Comparison of ENCODE assay signal across 8 cellular contexts in the genomic region with DNA sequence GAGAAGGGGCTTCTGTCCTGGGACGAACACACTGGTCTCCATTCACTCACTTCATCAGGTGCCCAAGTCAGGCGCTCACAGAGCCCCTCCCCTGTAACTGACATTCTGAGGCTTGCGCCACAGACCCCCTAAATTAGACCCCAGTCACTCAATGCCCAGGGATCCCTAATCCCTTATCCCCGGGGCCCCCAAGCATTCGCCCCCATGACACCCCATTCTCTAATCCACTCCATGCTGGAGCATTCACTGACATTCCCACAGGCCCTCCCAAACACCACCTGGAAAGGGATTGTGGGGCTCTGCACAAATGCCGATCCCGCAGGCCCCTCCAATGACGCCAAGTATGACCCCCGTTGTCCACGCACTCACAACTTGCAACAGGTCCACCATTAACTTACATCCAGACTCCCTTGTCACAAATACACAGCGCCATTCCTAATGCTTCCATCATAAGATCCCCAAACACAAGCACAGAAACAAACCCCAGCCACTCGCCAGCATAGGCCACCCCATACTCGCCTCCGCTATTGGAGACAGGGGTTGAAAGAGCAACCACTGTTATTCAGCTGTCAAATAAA.
DNase-seq lines count a peak whose midpoint lies in the region; ATAC-seq and TF ChIP-seq lines count a peak whose summit lies in the region.

No MANE protein-coding gene starts in this region.

- H3K27me3 ChIP-seq in brain microvascular endothelial cell (replicated peaks) (no peaks in the 10 kb centered on the region), muscle layer of colon (ENCODE audit: control insufficient read depth in 1 of 2, insufficient read depth in 2 of 2, low read length in 2 of 2) (no peaks in the 10 kb centered on the region)

- TF ChIP-seq CTCF in brain microvascular endothelial cell (IDR thresholded peaks at IDR 0.05; ENCODE audit: low read depth, low read length, missing control alignments): no peak

- H3K4me3 Mint-ChIP-seq in stimulated activated naive CD8-positive, alpha-beta T cell treated with anti-CD3 and anti-CD28 coated beads, Interleukin-15, Interleukin-2, amounts not matched to agents 100 ng/mL and 50 ng/mL, for 24 hours: peak overlapping the region; percentile 90

- H3K9me3 Mint-ChIP-seq in stimulated activated naive CD8-positive, alpha-beta T cell treated with anti-CD3 and anti-CD28 coated beads, Interleukin-15, Interleukin-2, amounts not matched to agents 100 ng/mL and 50 ng/mL, for 24 hours: peaks cover 10% of the 10 kb centered on the region

- H3K27ac Mint-ChIP-seq in stimulated activated naive CD8-positive, alpha-beta T cell treated with anti-CD3 and anti-CD28 coated beads, Interleukin-15, Interleukin-2, amounts not matched to agents 100 ng/mL and 50 ng/mL, for 24 hours: peak overlapping the region; percentile 38

- peaks cover 19% of the 10 kb centered on the region for H3K36me3 Mint-ChIP-seq in stimulated activated naive CD8-positive, alpha-beta T cell treated with anti-CD3 and anti-CD28 coated beads, Interleukin-15, Interleukin-2, amounts not matched to agents 100 ng/mL and 50 ng/mL, for 24 hours (ENCODE audit: low read depth)

- H3K36me3 ChIP-seq in brain microvascular endothelial cell (replicated peaks) (peaks cover 2% of the 10 kb centered on the region), muscle layer of colon (ENCODE audit: insufficient read depth, low read length) (no peaks in the 10 kb centered on the region)

- peaks cover 20% of the 10 kb centered on the region for H3K4me1 Mint-ChIP-seq in stimulated activated naive CD8-positive, alpha-beta T cell treated with anti-CD3 and anti-CD28 coated beads, Interleukin-15, Interleukin-2, amounts not matched to agents 100 ng/mL and 50 ng/mL, for 24 hours (ENCODE audit: low read depth)

- no peaks in the 10 kb centered on the region for H3K9me3 ChIP-seq in muscle layer of colon (ENCODE audit: low read length)

- H3K9ac ChIP-seq in muscle layer of colon (ENCODE audit: low read length): peak overlapping the region; percentile 74

- no peaks in the 10 kb centered on the region for H3K27me3 Mint-ChIP-seq in stimulated activated naive CD8-positive, alpha-beta T cell treated with anti-CD3 and anti-CD28 coated beads, Interleukin-15, Interleukin-2, amounts not matched to agents 100 ng/mL and 50 ng/mL, for 24 hours

- H3K4me3 ChIP-seq in brain microvascular endothelial cell (ENCODE audit: low read depth, low read length): peak overlapping the region; percentile 85
- peak overlapping the region; percentile 52 to 82 for H3K4me3 ChIP-seq in muscle layer of colon (ENCODE audit: low read depth in 1 of 2, low read length in 2 of 2)

- ATAC-seq in stimulated activated naive CD8-positive, alpha-beta T cell treated with anti-CD3 and anti-CD28 coated beads, Interleukin-15, Interleukin-2, amounts not matched to agents 100 U/mL and 50 U/mL, for 24 hours: no peak
- ATAC-seq in HG03439 (IDR thresholded peaks at IDR 0.05; ENCODE audit: unreplicated experiment) (no peak), GM21786 (IDR thresholded peaks at IDR 0.05; ENCODE audit: unreplicated experiment) (no peak), GM18498 (IDR thresholded peaks at IDR 0.05; ENCODE audit: unreplicated experiment) (no peak)

- peaks cover 11% of the 10 kb centered on the region for H3K4me1 ChIP-seq in muscle layer of colon (ENCODE audit: insufficient read depth, low read length)

- DNase-seq in stimulated activated naive CD8-positive, alpha-beta T cell treated with anti-CD3 and anti-CD28 coated beads, Interleukin-15, Interleukin-2, amounts not matched to agents 100 U/mL and 50 U/mL, for 24 hours: no peak
- DNase-seq in brain microvascular endothelial cell: no peak
- no peak for DNase-seq in hypothalamus (lab: John Stamatoyannopoulos, UW)

- in situ Hi-C loops in brain microvascular endothelial cell (cut with HindIII; ENCODE audit: low pct_ligation_motif_present, low sequenced_read_pairs): no loop called here

- peak overlapping the region; percentile 94 for H3K27ac ChIP-seq in brain microvascular endothelial cell
- peak overlapping the region; percentile 79 for H3K27ac ChIP-seq in muscle layer of colon (ENCODE audit: low read depth, low read length)
